Comparison of ENCODE assay signal across 19 cellular contexts in genomic region chr6:84501315-84501714, GRCh38.
"Had no signal": no experiment of that assay in that cellular context is flagged by ENCODE, and none has a peak within 500 bp of the region (broad histone marks: within the 10 kb centered on the region; RNA-seq: fewer than 3 reads in every experiment).

No MANE protein-coding gene starts in this region.

- H3K9ac ChIP-seq: SK-N-SH had no signal

- H3K9me3 ChIP-seq: SK-N-SH had no signal

- H3K27ac ChIP-seq: RWPE1 had no signal

- H3K4me2 ChIP-seq: SK-N-SH had no signal

- DNase-seq: KBM-7, MV-4-11, NCI-H1048, NCI-H1105, NCI-H1417, NCI-H1436 treated with DMSO at 0.1 percent for 48 hours, NCI-H1694, NCI-H187 treated with DMSO at 0.1 percent for 48 hours, NCI-H2029 treated with DMSO at 0.1 percent for 48 hours, NCI-H2171 treated with DMSO at 0.1 percent for 48 hours, NCI-H345, NCI-H446 treated with DMSO at 0.1 percent for 48 hours, NCI-H524, NCI-H526 treated with DMSO at 0.1 percent for 48 hours, NCI-H748 treated with DMSO at 0.1 percent for 48 hours, PC-3, SHP77, SK-N-SH had no signal
